30 cellular contexts compared by ENCODE assay signal in genomic region chr6:45717027-45717426, GRCh38.
"Had no signal": no experiment of that assay in that cellular context is flagged by ENCODE, and none has a peak within 500 bp of the region (broad histone marks: within the 10 kb centered on the region; RNA-seq: fewer than 3 reads in every experiment).

No MANE protein-coding gene starts in this region.

- H3K4me3 ChIP-seq: ascending aorta, body of pancreas, SJSA1 had no signal

- H3K4me3 Mint-ChIP-seq: activated T-cell treated with anti-CD3 and anti-CD28 coated beads, Interleukin-2, amount 50 U/mL, for 72 hours; T-helper 1 cell treated with Interleukin-12 subunit alpha and Interleukin-12 subunit beta and Interleukin-4 antibody, amounts not matched to agents 30 μg/mL and 1 μg/mL, for 36 hours; WTC11 had no signal

- H3K9me3 ChIP-seq: ascending aorta, body of pancreas, SJSA1 had no signal

- H3K27me3 ChIP-seq: ascending aorta, body of pancreas, SJSA1 had no signal

- H3K27ac ChIP-seq: ascending aorta, body of pancreas, SJSA1 had no signal

- H3K9me3 Mint-ChIP-seq: activated T-cell treated with anti-CD3 and anti-CD28 coated beads, Interleukin-2, amount 50 U/mL, for 72 hours; T-helper 1 cell treated with Interleukin-12 subunit alpha and Interleukin-12 subunit beta and Interleukin-4 antibody, amounts not matched to agents 30 μg/mL and 1 μg/mL, for 36 hours; WTC11 had no signal

- H3K4me1 ChIP-seq: body of pancreas had no signal

- ATAC-seq: activated T-cell treated with anti-CD3 and anti-CD28 coated beads, Interleukin-2, amount 50 U/mL, for 72 hours; body of pancreas; Panc1; Right ventricle myocardium inferior; SK-N-SH treated with all-trans-retinoic acid at 6 μM for 48 hours; WTC11 had no signal

- H3K36me3 Mint-ChIP-seq: WTC11 had no signal

- H3K27ac Mint-ChIP-seq: T-helper 1 cell treated with Interleukin-12 subunit alpha and Interleukin-12 subunit beta and Interleukin-4 antibody, amounts not matched to agents 30 μg/mL and 1 μg/mL, for 36 hours; WTC11 had no signal

- H3K36me3 ChIP-seq: ascending aorta, SJSA1 had no signal

- FAIRE-seq: bronchial epithelial cell had no signal

- DNase-seq: activated CD4-positive, alpha-beta T cell treated with anti-CD3 and anti-CD28 coated beads for 48 hours; activated CD4-positive, alpha-beta T cell treated with anti-CD3 and anti-CD28 coated beads, Interleukin-2, amount 50 U/mL, for 4 hours; activated CD4-positive, CD25-positive, alpha-beta regulatory T cell treated with anti-CD3 and anti-CD28 coated beads, Interleukin-2, amount 50 U/mL, for 72 hours; activated CD8-positive, alpha-beta memory T cell treated with anti-CD3 and anti-CD28 coated beads for 24 hours; activated naive CD4-positive, alpha-beta T cell treated with anti-CD3 and anti-CD28 coated beads, Interleukin-2, amount 50 U/mL, for 16 hours; activated T-cell treated with anti-CD3 and anti-CD28 coated beads, Interleukin-2, amount 50 U/mL, for 72 hours; amniotic stem cell; body of pancreas; central memory CD4-positive, alpha-beta T cell; Kasumi-1; KBM-7; NCI-H1092 treated with DMSO at 0.1 percent for 48 hours; NCI-H1417 treated with DMSO at 0.1 percent for 48 hours; NCI-H1694 treated with DMSO at 0.1 percent for 48 hours; NCI-H2029 treated with DMSO at 0.1 percent for 48 hours; NCI-H345; NCI-H510A; NCI-H526 treated with DMSO at 0.1 percent for 48 hours; NCI-H82; NK-92 treated with Interleukin-12 subunit alpha and Interleukin-12 subunit beta, amount 100 ng/mL, for 24 hours; OCI-M1; RPMI8226 had no signal
